ENCODE assay signal across 15 cellular contexts in the genomic region with DNA sequence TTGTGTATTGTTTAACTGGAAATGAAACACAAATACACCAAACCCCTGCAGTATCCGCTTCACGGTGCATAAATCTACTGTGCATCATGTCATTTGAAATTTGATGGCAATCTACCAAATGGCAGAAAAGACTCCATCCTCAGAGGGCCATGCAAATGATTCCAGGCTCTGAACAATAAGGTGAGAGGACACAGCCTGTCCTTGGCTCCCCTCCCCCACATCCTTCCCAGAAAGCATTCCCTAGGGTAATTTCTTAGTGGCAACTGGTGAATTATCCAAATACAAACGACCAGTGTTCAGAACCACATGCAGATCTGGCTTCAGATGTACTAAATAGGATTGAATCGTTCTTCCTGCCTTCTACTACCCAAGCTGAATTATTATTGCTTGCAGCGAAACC.
DNase-seq lines count a peak whose midpoint lies in the region; ATAC-seq lines count a peak whose summit lies in the region.
"Had no signal": no experiment of that assay in that cellular context is flagged by ENCODE, and none has a peak within 500 bp of the region (broad histone marks: within the 10 kb centered on the region; RNA-seq: fewer than 3 reads in every experiment).

No MANE protein-coding gene starts in this region.

- ATAC-seq in GM18517 (IDR thresholded peaks at IDR 0.05; ENCODE audit: unreplicated experiment), result no peak
- ATAC-seq in HG03095 (IDR thresholded peaks at IDR 0.05; ENCODE audit: unreplicated experiment), result no peak

- DNase-seq in ELF-1 (ENCODE audit: low read depth, low spot score) (peak; percentile 32), NCI-H187 (lab: John Stamatoyannopoulos, UW) (peak; percentile 60 to 80), SK-N-DZ (ENCODE audit: low spot score) (peak; percentile 94), lung microvascular endothelial cell (ENCODE audit: low read depth in 2 of 2) (peak; percentile 10 to 11), H4 (ENCODE audit: low spot score) (no peak), DMS53 treated with DMSO at 0.1 percent for 48 hours (lab: John Stamatoyannopoulos, UW; ENCODE audit: unreplicated experiment) (no peak)
- DNase-seq: activated CD4-positive, alpha-beta T cell treated with anti-CD3 and anti-CD28 coated beads, Interleukin-2, amount 50 U/mL, for 4 hours; dermis blood vessel endothelial cell; esophagus squamous epithelium; hippocampal formation; NCI-H2227 treated with DMSO at 0.1 percent for 48 hours; RPMI8226; T1000 had no signal

Comparison
In these comparisons a context has a peak if more than half of its experiments do, and no peak if none do; other contexts are left out.
1. DNase-seq: peak in ELF-1 (single experiment), NCI-H187 (2 of 2), SK-N-DZ (single experiment) and lung microvascular endothelial cell (2 of 2); none in H4 (single experiment) and DMS53 treated with DMSO at 0.1 percent for 48 hours (single experiment).